Comparison of ENCODE assay signal across 18 cellular contexts in genomic region chr21:46247699-46248460, GRCh38. TPM values are rescaled to one million over a fixed set of nuclear protein-coding genes. Genes with fewer than 3 reads are reported as not detected.
DNase-seq lines count a peak whose midpoint lies in the region; ATAC-seq and TF ChIP-seq lines count a peak whose summit lies in the region.
"Had no signal": no experiment of that assay in that cellular context is flagged by ENCODE, and none has a peak within 500 bp of the region (broad histone marks: within the 10 kb centered on the region; RNA-seq: fewer than 3 reads in every experiment).

No MANE protein-coding gene starts in this region.

- CTCF ChIA-PET in HEK293 (lab: Yijun Ruan, JAX) (no interaction called here), Calu3 (lab: Charles Lee) (interaction anchor here (0.7 kb wide), 1 partner anchor 63 kb away, joined by 5 read pairs; no protein-coding TSS in a partner anchor)

- BruUV-seq in Calu3 (replicated peaks; lab: Mats Ljungman, UMichigan) = no TSS peak

- H3K4me1 Mint-ChIP-seq in activated naive CD4-positive, alpha-beta T cell treated with anti-CD3 and anti-CD28 coated beads, Interleukin-2, amount 50 U/mL, for 24 hours = peaks cover 22% of the 10 kb centered on the region
- no peaks in the 10 kb centered on the region for H3K4me1 Mint-ChIP-seq in activated T-helper 17 cell treated with anti-CD3 and anti-CD28 coated beads, Interleukin-2, amount 50 U/mL, for 72 hours
- H3K4me1 Mint-ChIP-seq in Calu3 (ENCODE audit: low read depth, unreplicated experiment) = no peaks in the 10 kb centered on the region

- H3K27ac ChIP-seq in HEK293 (ENCODE audit: extremely low read depth, low read depth, low read length) = no peak overlapping the region

- peaks cover 21% of the 10 kb centered on the region for H3K36me3 Mint-ChIP-seq in activated naive CD4-positive, alpha-beta T cell treated with anti-CD3 and anti-CD28 coated beads, Interleukin-2, amount 50 U/mL, for 24 hours
- H3K36me3 Mint-ChIP-seq in activated T-helper 17 cell treated with anti-CD3 and anti-CD28 coated beads, Interleukin-2, amount 50 U/mL, for 72 hours (ENCODE audit: low read depth) = peaks cover 94% of the 10 kb centered on the region
- peaks cover 69% of the 10 kb centered on the region for H3K36me3 Mint-ChIP-seq in Calu3 (ENCODE audit: insufficient read depth, unreplicated experiment)

- ATAC-seq in activated T-helper 17 cell treated with anti-CD3 and anti-CD28 coated beads, Interleukin-2, amount 50 U/mL, for 72 hours (replicated peaks) = no peak
- ATAC-seq: Panc1 had no signal

- intact Hi-C loops in Calu3 (cut with micrococcal nuclease; ENCODE audit: unreplicated experiment) = no loop called here

- POLR2A ChIA-PET in HEK293 (lab: Yijun Ruan, JAX) = no interaction called here

- no peaks in the 10 kb centered on the region for H3K27me3 Mint-ChIP-seq in activated naive CD4-positive, alpha-beta T cell treated with anti-CD3 and anti-CD28 coated beads, Interleukin-2, amount 50 U/mL, for 24 hours
- no peaks in the 10 kb centered on the region for H3K27me3 Mint-ChIP-seq in activated T-helper 17 cell treated with anti-CD3 and anti-CD28 coated beads, Interleukin-2, amount 50 U/mL, for 72 hours
- H3K27me3 Mint-ChIP-seq in Calu3 (ENCODE audit: unreplicated experiment) = no peaks in the 10 kb centered on the region
- H3K27me3 Mint-ChIP-seq: CD8-positive, alpha-beta memory T cell had no signal

- H3K9me3 Mint-ChIP-seq in activated naive CD4-positive, alpha-beta T cell treated with anti-CD3 and anti-CD28 coated beads, Interleukin-2, amount 50 U/mL, for 24 hours = no peaks in the 10 kb centered on the region
- no peaks in the 10 kb centered on the region for H3K9me3 Mint-ChIP-seq in activated T-helper 17 cell treated with anti-CD3 and anti-CD28 coated beads, Interleukin-2, amount 50 U/mL, for 72 hours
- H3K9me3 Mint-ChIP-seq in Calu3 (ENCODE audit: low read depth, unreplicated experiment) = no peaks in the 10 kb centered on the region
- H3K9me3 Mint-ChIP-seq: CD8-positive, alpha-beta memory T cell had no signal

- no peaks in the 10 kb centered on the region for H3K9me3 ChIP-seq in HEK293 (ENCODE audit: control insufficient read depth, insufficient read depth, low read depth, low read length)

- no peak for TF ChIP-seq CTCF in HEK293 (tag by site-specific recombination; IDR thresholded peaks at IDR 0.05)
- no peak for TF ChIP-seq CTCF in Calu3 (IDR thresholded peaks at IDR 0.05; ENCODE audit: unreplicated experiment)

- peak overlapping the region; percentile 65 for H3K27ac Mint-ChIP-seq in activated naive CD4-positive, alpha-beta T cell treated with anti-CD3 and anti-CD28 coated beads, Interleukin-2, amount 50 U/mL, for 24 hours
- H3K27ac Mint-ChIP-seq in activated T-helper 17 cell treated with anti-CD3 and anti-CD28 coated beads, Interleukin-2, amount 50 U/mL, for 72 hours = peak overlapping the region; percentile 56
- H3K27ac Mint-ChIP-seq in Calu3 (ENCODE audit: unreplicated experiment) = no peak overlapping the region

- no peak for DNase-seq in activated naive CD4-positive, alpha-beta T cell treated with Interleukin-2 at 50 U/mL for 16 hours
- DNase-seq in mesenteric fat pad (ENCODE audit: low spot score) (peak; percentile 62), DMS79 treated with DMSO at 0.1 percent for 48 hours (lab: John Stamatoyannopoulos, UW) (no peak), T1000 (lab: John Stamatoyannopoulos, UW) (no peak), Calu3 (no peak)
- DNase-seq: AML-193; C1 segment of cervical spinal cord; CD8-positive, alpha-beta memory T cell; NCI-H1092; NCI-H1436; NCI-H1930; NCI-H2227 treated with DMSO at 0.1 percent for 48 hours; NCI-H510A treated with DMSO at 0.1 percent for 48 hours; NCI-H748 treated with DMSO at 0.1 percent for 48 hours had no signal

- H3K36me3 ChIP-seq in HEK293 (ENCODE audit: control insufficient read depth in 2 of 2, insufficient read depth in 1 of 2, low read length in 2 of 2) = peaks cover 52 to 94% of the 10 kb centered on the region in 2 experiments

- H3K4me3 ChIP-seq in HEK293 (ENCODE audit: low read depth, low read length) = no peak overlapping the region

- H3K4me3 Mint-ChIP-seq in activated naive CD4-positive, alpha-beta T cell treated with anti-CD3 and anti-CD28 coated beads, Interleukin-2, amount 50 U/mL, for 24 hours = no peak overlapping the region
- H3K4me3 Mint-ChIP-seq in activated T-helper 17 cell treated with anti-CD3 and anti-CD28 coated beads, Interleukin-2, amount 50 U/mL, for 72 hours = no peak overlapping the region
- H3K4me3 Mint-ChIP-seq in Calu3 (ENCODE audit: low read depth, unreplicated experiment) = no peak overlapping the region
- H3K4me3 Mint-ChIP-seq: CD8-positive, alpha-beta memory T cell had no signal

- no peaks in the 10 kb centered on the region for H3K4me1 ChIP-seq in HEK293 (ENCODE audit: control insufficient read depth, insufficient read depth, low read length)

TF ChIP-seq in HEK293, 187 proteins besides CTCF, POLR2A, EP300 and RAD21:
- TF ChIP-seq ZBTB21 (tag by site-specific recombination; IDR thresholded peaks at IDR 0.05) (no peak), ZNF121 (tag by site-specific recombination; IDR thresholded peaks at IDR 0.05) (peak; percentile 95), ZNF433 (tag by site-specific recombination; IDR thresholded peaks at IDR 0.05; ENCODE audit: low read depth) (no peak)

RNA-seq across cellular contexts. Expression of gene LSS, which starts 19.3 kb away (rescaled TPM):
- 10 to 100 TPM; 30.8 to 43.8 TPM for total RNA-seq in activated T-helper 17 cell treated with anti-CD3 and anti-CD28 coated beads, Interleukin-2, amount 50 U/mL, for 72 hours
- total RNA-seq in mesenteric fat pad = 81.3 TPM
- total RNA-seq in Calu3 (2022) = 53.3 and 55.1 TPM in 2 replicates

RNA-seq across cellular contexts. Expression of gene MCM3AP, which starts 37.5 kb away (rescaled TPM):
- total RNA-seq in activated T-helper 17 cell treated with anti-CD3 and anti-CD28 coated beads, Interleukin-2, amount 50 U/mL, for 72 hours = 100 to 1,000 TPM; 105 to 118 TPM
- 89.8 TPM for total RNA-seq in mesenteric fat pad
- total RNA-seq in Calu3 (2022) = 64.1 and 66.5 TPM in 2 replicates

RNA-seq across cellular contexts. Expression of gene YBEY, which starts 38.3 kb away (rescaled TPM):
- total RNA-seq in activated T-helper 17 cell treated with anti-CD3 and anti-CD28 coated beads, Interleukin-2, amount 50 U/mL, for 72 hours = 10 to 100 TPM in 1 of 2 donors, 1 to 10 TPM in 1; 7.0 to 14.8 TPM
- 11.1 TPM for total RNA-seq in mesenteric fat pad
- total RNA-seq in Calu3 (2022) = 10.4 and 11.3 TPM in 2 replicates
